26 cellular contexts compared by ENCODE assay signal in the genomic region with DNA sequence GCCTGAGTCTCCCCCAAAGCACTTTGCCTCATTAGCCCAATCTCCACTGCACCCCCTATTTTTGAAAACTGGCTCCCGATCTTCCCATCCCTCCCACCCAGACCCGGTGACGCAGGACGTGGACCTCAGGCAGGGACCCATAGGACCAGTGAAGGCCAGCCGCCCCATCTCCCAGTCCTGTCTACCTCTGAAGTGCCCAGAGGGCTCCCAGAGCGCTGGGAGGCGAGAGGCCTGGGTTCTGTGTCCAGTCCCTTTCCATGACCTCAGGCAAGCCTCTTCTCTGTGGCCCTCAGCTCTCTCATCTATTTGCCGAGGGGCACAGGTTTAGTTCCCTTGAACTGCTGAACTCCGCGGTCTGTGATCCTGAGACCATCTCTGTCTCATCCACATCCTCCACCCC. TPM values are rescaled to one million over a fixed set of nuclear protein-coding genes. Genes with fewer than 3 reads are reported as not detected.
DNase-seq lines count a peak whose midpoint lies in the region; ATAC-seq and TF ChIP-seq lines count a peak whose summit lies in the region.
"Had no signal": no experiment of that assay in that cellular context is flagged by ENCODE, and none has a peak within 500 bp of the region (broad histone marks: within the 10 kb centered on the region; RNA-seq: fewer than 3 reads in every experiment).

No MANE protein-coding gene starts in this region.

- peaks cover 4% of the 10 kb centered on the region for H3K27me3 Mint-ChIP-seq in activated T-cell treated with anti-CD3 and anti-CD28 coated beads, Interleukin-2, amount 50 U/mL, for 4 hours (ENCODE audit: low read depth)
- H3K27me3 Mint-ChIP-seq: T-helper 17 cell had no signal

- no peak for TF ChIP-seq CTCF in 22Rv1 (IDR thresholded peaks at IDR 0.05)
- TF ChIP-seq CTCF in VCaP (conservative IDR thresholded peaks at IDR 0.05), result no peak
- TF ChIP-seq CTCF in foreskin keratinocyte (conservative IDR thresholded peaks at IDR 0.05), result no peak

- no peak overlapping the region for H3K9ac ChIP-seq in rectal smooth muscle tissue (ENCODE audit: low read length)
- H3K9ac ChIP-seq: parathyroid adenoma had no signal

- H3K4me1 ChIP-seq in foreskin keratinocyte (peaks cover 8% of the 10 kb centered on the region), rectal smooth muscle tissue (ENCODE audit: control insufficient read depth, insufficient read depth, low read length) (peaks cover 27% of the 10 kb centered on the region)

- H3K4me3 ChIP-seq in rectal smooth muscle tissue (ENCODE audit: low read length), result peak overlapping the region; percentile 18
- H3K4me3 ChIP-seq: MG63, SK-N-MC had no signal

- DNase-seq in foreskin keratinocyte (no peak), NCI-H2029 treated with DMSO at 0.1 percent for 48 hours (lab: John Stamatoyannopoulos, UW) (no peak)
- no peak for DNase-seq in stimulated activated CD4-positive, alpha-beta T cell treated with anti-CD3 and anti-CD28 coated beads, Interleukin-2, amount 100 ng/mL, for 24 hours
- no peak for DNase-seq in activated T-cell treated with anti-CD3 and anti-CD28 coated beads, Interleukin-2, amount 50 U/mL, for 4 hours
- no peak for DNase-seq in activated CD8-positive, alpha-beta memory T cell treated with anti-CD3 and anti-CD28 coated beads, Interleukin-2, amount 50 U/mL, for 4 hours
- DNase-seq: activated CD4-positive, alpha-beta T cell treated with anti-CD3 and anti-CD28 coated beads, Interleukin-2, amount 50 U/mL, for 4 hours; activated effector memory CD4-positive, alpha-beta T cell treated with Interleukin-2 at 50 U/mL for 16 hours; activated naive CD8-positive, alpha-beta T cell treated with anti-CD3 and anti-CD28 coated beads, Interleukin-2, amount 10 ng/mL, durations not matched to agents 7 days and 5 days; BE2C; effector CD8-positive, alpha-beta T cell; GOT3; MG63; NCI-H1417 treated with DMSO at 0.1 percent for 48 hours; NCI-H524; stimulated activated CD4-positive, alpha-beta T cell treated with anti-CD3 and anti-CD28 coated beads, Interleukin-1b, Interleukin-23, amount 100 ng/mL, for 48 hours; T-helper 17 cell; WERI-Rb-1 had no signal

- H3K27me3 ChIP-seq in foreskin keratinocyte, result no peaks in the 10 kb centered on the region
- H3K27me3 ChIP-seq in rectal smooth muscle tissue (ENCODE audit: control insufficient read depth, insufficient read depth, low read length), result no peaks in the 10 kb centered on the region
- H3K27me3 ChIP-seq: BE2C, MG63 had no signal

- peak overlapping the region; percentile 76 for H3K27ac ChIP-seq in 22Rv1
- peak overlapping the region; percentile 68; the same call in 1 of the 2 replicates for H3K27ac ChIP-seq in VCaP
- peak overlapping the region; percentile 99 for H3K27ac ChIP-seq in foreskin keratinocyte
- H3K27ac ChIP-seq in rectal smooth muscle tissue (ENCODE audit: low read depth, low read length), result no peak overlapping the region
- H3K27ac ChIP-seq: parathyroid adenoma, SK-N-MC had no signal

- no peak overlapping the region for H3K4me3 Mint-ChIP-seq in activated T-cell treated with anti-CD3 and anti-CD28 coated beads, Interleukin-2, amount 50 U/mL, for 4 hours
- H3K4me3 Mint-ChIP-seq: activated naive CD8-positive, alpha-beta T cell treated with anti-CD3 and anti-CD28 coated beads, Interleukin-2, amount 10 ng/mL, durations not matched to agents 7 days and 5 days; natural killer cell treated with Interleukin-12 subunit alpha and Interleukin-12 subunit beta and Interleukin-15 and Interleukin-18, amount 100 ng/mL, for 72 hours; stimulated activated memory B cell treated with anti-CD40 and anti-IgM and Interleukin-4, amounts not matched to agents 10 μg/mL and 1 μg/mL and 100 μg/mL, for 72 hours; T-helper 17 cell had no signal

- no peak for ATAC-seq in foreskin keratinocyte
- ATAC-seq in activated T-cell treated with anti-CD3 and anti-CD28 coated beads, Interleukin-2, amount 50 U/mL, for 4 hours, result no peak
- ATAC-seq: natural killer cell treated with Interleukin-12 subunit alpha and Interleukin-12 subunit beta and Interleukin-15 and Interleukin-18, amount 100 ng/mL, for 72 hours; stimulated activated memory B cell treated with anti-CD40 and anti-IgM and Interleukin-4, amounts not matched to agents 10 μg/mL and 1 μg/mL and 100 μg/mL, for 72 hours; T-helper 17 cell had no signal

- H3K36me3 ChIP-seq in rectal smooth muscle tissue (ENCODE audit: control insufficient read depth, insufficient read depth, low read length), result no peaks in the 10 kb centered on the region
- H3K36me3 ChIP-seq: BE2C, MG63, WERI-Rb-1 had no signal

- no peaks in the 10 kb centered on the region for H3K9me3 Mint-ChIP-seq in activated T-cell treated with anti-CD3 and anti-CD28 coated beads, Interleukin-2, amount 50 U/mL, for 4 hours
- H3K9me3 Mint-ChIP-seq: activated naive CD8-positive, alpha-beta T cell treated with anti-CD3 and anti-CD28 coated beads, Interleukin-2, amount 10 ng/mL, durations not matched to agents 7 days and 5 days; natural killer cell treated with Interleukin-12 subunit alpha and Interleukin-12 subunit beta and Interleukin-15 and Interleukin-18, amount 100 ng/mL, for 72 hours; stimulated activated memory B cell treated with anti-CD40 and anti-IgM and Interleukin-4, amounts not matched to agents 10 μg/mL and 1 μg/mL and 100 μg/mL, for 72 hours had no signal

- H3K36me3 Mint-ChIP-seq in activated T-cell treated with anti-CD3 and anti-CD28 coated beads, Interleukin-2, amount 50 U/mL, for 4 hours (ENCODE audit: insufficient read depth), result no peaks in the 10 kb centered on the region
- H3K36me3 Mint-ChIP-seq: activated naive CD8-positive, alpha-beta T cell treated with anti-CD3 and anti-CD28 coated beads, Interleukin-2, amount 10 ng/mL, durations not matched to agents 7 days and 5 days; natural killer cell treated with Interleukin-12 subunit alpha and Interleukin-12 subunit beta and Interleukin-15 and Interleukin-18, amount 100 ng/mL, for 72 hours; stimulated activated memory B cell treated with anti-CD40 and anti-IgM and Interleukin-4, amounts not matched to agents 10 μg/mL and 1 μg/mL and 100 μg/mL, for 72 hours had no signal

- no peaks in the 10 kb centered on the region for H3K4me1 Mint-ChIP-seq in activated T-cell treated with anti-CD3 and anti-CD28 coated beads, Interleukin-2, amount 50 U/mL, for 4 hours (ENCODE audit: low read depth)
- H3K4me1 Mint-ChIP-seq: activated naive CD8-positive, alpha-beta T cell treated with anti-CD3 and anti-CD28 coated beads, Interleukin-2, amount 10 ng/mL, durations not matched to agents 7 days and 5 days had no signal

RNA-seq across cellular contexts. Expression of a gene that starts 0.7 kb away (rescaled TPM):
- 285 and 352 TPM in 2 replicates for total RNA-seq in foreskin keratinocyte
- 271 and 305 TPM in 2 replicates for polyA plus RNA-seq in foreskin keratinocyte
- 1 to 10 TPM; 3.9 to 4.7 (median 4.1) TPM for total RNA-seq in activated T-cell treated with anti-CD3 and anti-CD28 coated beads, Interleukin-2, amount 50 U/mL, for 4 hours
- total RNA-seq: RPMI7951, temporal lobe had no signal

RNA-seq across cellular contexts. Expression of a gene that starts 57.5 kb away (rescaled TPM):
- total RNA-seq in foreskin keratinocyte, result 7.7 and 18.4 TPM in 2 replicates
- polyA plus RNA-seq in foreskin keratinocyte, result 11.5 and 28.3 TPM in 2 replicates
- 10 to 100 TPM; 14.0 to 17.7 (median 14.7) TPM for total RNA-seq in activated T-cell treated with anti-CD3 and anti-CD28 coated beads, Interleukin-2, amount 50 U/mL, for 4 hours

Comparison
In these comparisons a context has a peak if more than half of its experiments do, and no peak if none do; other contexts are left out.
1. RNA of a gene that starts 0.7 kb away (total RNA-seq): 285 to 352 TPM in foreskin keratinocyte; 3.9 to 4.7 TPM in activated T-cell treated with anti-CD3 and anti-CD28 coated beads, Interleukin-2, amount 50 U/mL, for 4 hours; every median in the first group is over 10 times any median in the second.